Comparison of ENCODE assay signal across 18 cellular contexts in genomic region chr15:83585770-83586169, GRCh38.
DNase-seq lines count a peak whose midpoint lies in the region; ATAC-seq, FAIRE-seq and TF ChIP-seq lines count a peak whose summit lies in the region.
"Had no signal": no experiment of that assay in that cellular context is flagged by ENCODE, and none has a peak within 500 bp of the region (broad histone marks: within the 10 kb centered on the region; RNA-seq: fewer than 3 reads in every experiment).

No MANE protein-coding gene starts in this region.

- CTCF ChIA-PET in GM12878 (lab: Yijun Ruan, JAX) = interaction anchor here (0.6 to 1.9 kb wide), 5 partner anchors 13 to 337 kb away, joined by 3 to 5 read pairs (median 3); no protein-coding TSS in a partner anchor

- no peak for TF ChIP-seq RAD21 in GM12878 (IDR thresholded peaks at IDR 0.05; ENCODE audit: insufficient read depth, low read depth, low read length)

- intact Hi-C loops in GM12878 (cut with micrococcal nuclease; ENCODE audit: unreplicated experiment) = no loop called here

- H3K9ac ChIP-seq in GM12878 (ENCODE audit: control insufficient read depth, insufficient read depth, low read length) = no peak overlapping the region
- H3K9ac ChIP-seq: BLaER1 treated with 17β-estradiol and CSF1 and Interleukin-3, amounts not matched to agents 10 nM and 100 nM had no signal

- RAD21 ChIA-PET in GM12878 (lab: Charles Lee; ENCODE audit: unreplicated experiment) = no interaction called here

- no peak overlapping the region for H2AFZ ChIP-seq in GM12878 (ENCODE audit: control insufficient read depth, low read depth, low read length)

- H3K27ac ChIP-seq in GM12878 (ENCODE audit: control insufficient read depth, insufficient read depth) (no peak overlapping the region), Peyer's patch (no peak overlapping the region)
- H3K27ac ChIP-seq: 22Rv1; BLaER1 treated with 17β-estradiol and CSF1 and Interleukin-3, amounts not matched to agents 10 nM and 100 nM had no signal

- H3K4me3 ChIP-seq in GM12878 = no peak overlapping the region
- no peak overlapping the region for H3K4me3 ChIP-seq in Peyer's patch
- H3K4me3 ChIP-seq: BLaER1 treated with 17β-estradiol and CSF1 and Interleukin-3, amounts not matched to agents 10 nM and 100 nM; HAP-1 had no signal

- H3K27me3 ChIP-seq in GM12878 (replicated peaks in 1 of 2; ENCODE audit: control insufficient read depth in 2 of 2, insufficient read depth in 2 of 2, low read length in 1 of 2) (peaks cover 0 to 5% of the 10 kb centered on the region in 2 experiments; a peak in 2 of 4 replicates), Peyer's patch (no peaks in the 10 kb centered on the region)
- H3K27me3 ChIP-seq: BLaER1 treated with 17β-estradiol and CSF1 and Interleukin-3, amounts not matched to agents 10 nM and 100 nM had no signal

- SMC1A ChIA-PET in GM12878 (lab: Charles Lee; ENCODE audit: uncharacterized antibody, unreplicated experiment) = interaction anchor here (1.0 to 1.4 kb wide), 3 partner anchors 14 to 28 kb away, joined by 3 read pairs; no protein-coding TSS in a partner anchor

- no peak overlapping the region for H3K4me2 ChIP-seq in GM12878 (ENCODE audit: control insufficient read depth, insufficient read depth)
- H3K4me2 ChIP-seq: BLaER1 treated with 17β-estradiol and CSF1 and Interleukin-3, amounts not matched to agents 10 nM and 100 nM had no signal

- in situ Hi-C loops in GM12878 (cut with MboI) = no loop called here

- no peaks in the 10 kb centered on the region for H3K9me3 ChIP-seq in GM12878 (replicated peaks; ENCODE audit: control insufficient read depth, insufficient read depth, low read length)
- no peaks in the 10 kb centered on the region for H3K9me3 ChIP-seq in Peyer's patch
- H3K9me3 ChIP-seq: BLaER1 treated with 17β-estradiol and CSF1 and Interleukin-3, amounts not matched to agents 10 nM and 100 nM; HAP-1 had no signal

- no peaks in the 10 kb centered on the region for H4K20me1 ChIP-seq in GM12878 (ENCODE audit: control insufficient read depth, insufficient read depth)
- H4K20me1 ChIP-seq: BLaER1 treated with 17β-estradiol and CSF1 and Interleukin-3, amounts not matched to agents 10 nM and 100 nM had no signal

- H3K4me1 ChIP-seq in GM12878 (ENCODE audit: control insufficient read depth, insufficient read depth, low read length) = no peaks in the 10 kb centered on the region
- H3K4me1 ChIP-seq in Peyer's patch = no peaks in the 10 kb centered on the region
- H3K4me1 ChIP-seq: BLaER1 treated with 17β-estradiol and CSF1 and Interleukin-3, amounts not matched to agents 10 nM and 100 nM; HAP-1 had no signal

- BruUV-seq in GM12878 (replicated peaks; lab: Mats Ljungman, UMichigan) = no TSS peak

- DNase-seq in NCI-H82 (lab: John Stamatoyannopoulos, UW) = peak; percentile 71
- no peak for DNase-seq in NCI-H82 treated with DMSO at 0.1 percent for 48 hours (lab: John Stamatoyannopoulos, UW; ENCODE audit: unreplicated experiment)
- DNase-seq in GM12878 (ENCODE audit: low read depth, low spot score) = no peak
- peak; percentile 59 for DNase-seq in kidney tubule cell (ENCODE audit: low spot score)
- DNase-seq in retina = peak; percentile 16
- no peak for DNase-seq in Peyer's patch
- no peak for DNase-seq in SIG-M5 treated with dmso at 0.1 percent for 504 hours (lab: John Stamatoyannopoulos, UW; ENCODE audit: unreplicated experiment)
- DNase-seq: CD4-positive, CD25-positive, alpha-beta regulatory T cell; DMS53 had no signal

- H3K36me3 ChIP-seq in GM12878 (ENCODE audit: control insufficient read depth in 2 of 2, insufficient read depth in 2 of 2, low read length in 1 of 2) (no peaks in the 10 kb centered on the region), Peyer's patch (no peaks in the 10 kb centered on the region)
- H3K36me3 ChIP-seq: BLaER1 treated with 17β-estradiol and CSF1 and Interleukin-3, amounts not matched to agents 10 nM and 100 nM; HAP-1 had no signal

- 25% methylated on average over 2 of the region's 2 CpGs for WGBS in GM12878 (ENCODE audit: insufficient coverage, insufficient replicate concordance, low lambda C conversion rate, missing lambda C conversion rate)

- ATAC-seq in GM12878 = no peak
- ATAC-seq in HG03378 (IDR thresholded peaks at IDR 0.05; ENCODE audit: unreplicated experiment) = no peak
- ATAC-seq: HepG2 had no signal

- TF ChIP-seq CTCF in GM12878 (IDR thresholded peaks at IDR 0.05 in 2 of 3, conservative IDR thresholded peaks at IDR 0.05 in 1 of 3; ENCODE audit: control insufficient read depth in 2 of 3, extremely low read depth in 1 of 3, insufficient read depth in 1 of 3, low read depth in 3 of 3, low read length in 3 of 3) (no peak), Peyer's patch (IDR thresholded peaks at IDR 0.05) (no peak)

- POLR2A ChIA-PET in GM12878 (lab: Charles Lee) = interaction anchor here (0.6 kb wide), 1 partner anchor 52 kb away, joined by 3 read pairs; no protein-coding TSS in a partner anchor

- TF ChIP-seq POLR2A in GM12878 (IDR thresholded peaks at IDR 0.05; ENCODE audit: low read depth, low read length) (no peak), Peyer's patch (IDR thresholded peaks at IDR 0.05) (no peak)

- TF ChIP-seq EP300 in GM12878 (IDR thresholded peaks at IDR 0.05; ENCODE audit: borderline replicate concordance in 1 of 2, control insufficient read depth in 1 of 2, low read depth in 2 of 2, low read length in 2 of 2) = no peak

- FAIRE-seq in GM12878 (lab: Jason Lieb, UNC) = no peak
- FAIRE-seq: GM12892, GM19239, H1, HepG2, HTR-8/SVneo had no signal

- no peaks in the 10 kb centered on the region for H3K79me2 ChIP-seq in GM12878 (ENCODE audit: control insufficient read depth, insufficient read depth, low read length)

TF ChIP-seq in GM12878, 131 proteins besides CTCF, POLR2A, EP300 and RAD21:
- TF ChIP-seq SRF (IDR thresholded peaks at IDR 0.05; ENCODE audit: low read depth in 2 of 2, low read length in 2 of 2) (no peak), NR2C2 (IDR thresholded peaks at IDR 0.05; ENCODE audit: borderline replicate concordance, control insufficient read depth, insufficient read length, low read depth) (no peak), NR2C1 (IDR thresholded peaks at IDR 0.05) (no peak), ZNF24 (IDR thresholded peaks at IDR 0.05) (no peak), JUNB (IDR thresholded peaks at IDR 0.05) (peak; percentile 55), BCL3 (IDR thresholded peaks at IDR 0.05; ENCODE audit: borderline replicate concordance, insufficient read depth, low read depth, low read length, poor library complexity, severe bottlenecking) (no peak), MYB (IDR thresholded peaks at IDR 0.05; ENCODE audit: borderline replicate concordance, low read depth, low read length) (no peak), PAX5 (IDR thresholded peaks at IDR 0.05; ENCODE audit: borderline replicate concordance, low read depth, low read length) (peak; percentile 61; the same call in 1 of the 2 replicates)
TF ChIP-seq in GM12878: peak in this region for 2.

Comparison
In these comparisons a context has a peak if more than half of its experiments do, and no peak if none do; other contexts are left out.
1. DNase-seq: peak in NCI-H82 (single experiment), kidney tubule cell (single experiment) and retina (single experiment); none in NCI-H82 treated with DMSO at 0.1 percent for 48 hours (single experiment), GM12878 (single experiment), Peyer's patch (0 of 3) and SIG-M5 treated with dmso at 0.1 percent for 504 hours (single experiment).